ENCODE assay signal across 25 cellular contexts in genomic region chr5:72408602-72409001, GRCh38.
DNase-seq lines count a peak whose midpoint lies in the region; ATAC-seq and TF ChIP-seq lines count a peak whose summit lies in the region.
"Had no signal": no experiment of that assay in that cellular context is flagged by ENCODE, and none has a peak within 500 bp of the region (broad histone marks: within the 10 kb centered on the region; RNA-seq: fewer than 3 reads in every experiment).

No MANE protein-coding gene starts in this region.

- H2AFZ ChIP-seq in GM23248 = peak overlapping the region; percentile 25; the same call in 1 of the 2 replicates

- no peaks in the 10 kb centered on the region for H3K9me2 ChIP-seq in GM23248 (ENCODE audit: insufficient read depth)

- H3K4me1 ChIP-seq in GM23248 (ENCODE audit: insufficient read depth) (peaks cover 43% of the 10 kb centered on the region), SJCRH30 (peaks cover 20% of the 10 kb centered on the region)

- no peak overlapping the region for H3K4me2 ChIP-seq in GM23248 (ENCODE audit: unreplicated experiment)

- H3F3A ChIP-seq in GM23248 (ENCODE audit: insufficient read depth) = peaks cover 27% of the 10 kb centered on the region

- H3K79me2 ChIP-seq in GM23248 (ENCODE audit: insufficient read depth) = no peaks in the 10 kb centered on the region

- no peaks in the 10 kb centered on the region for H3K27me3 ChIP-seq in GM23248 (replicated peaks; ENCODE audit: insufficient read depth)
- H3K27me3 ChIP-seq in SJCRH30 = no peaks in the 10 kb centered on the region
- H3K27me3 ChIP-seq: cardiac muscle cell, left lung, stomach, tibial artery had no signal

- H3K36me3 ChIP-seq in GM23248 (ENCODE audit: low read depth) (no peaks in the 10 kb centered on the region), SJCRH30 (no peaks in the 10 kb centered on the region)
- H3K36me3 ChIP-seq: cardiac muscle cell, left lung, stomach, tibial artery had no signal

- DNase-seq in GM23248 = peak; percentile 42
- DNase-seq in SJCRH30 = no peak
- peak; percentile 59 for DNase-seq in fibroblast of the aortic adventitia (ENCODE audit: low read depth)
- DNase-seq in retinal pigment epithelial cell (ENCODE audit: low read depth) = peak; percentile 51
- no peak for DNase-seq in ureter (ENCODE audit: low spot score)
- DNase-seq in GM10248 (ENCODE audit: extremely low spot score) = no peak
- DNase-seq: activated CD4-positive, alpha-beta T cell treated with anti-CD3 and anti-CD28 coated beads, Interleukin-2, amount 10 ng/mL, durations not matched to agents 24 days and 14 days; activated naive CD4-positive, alpha-beta T cell; activated T-cell treated with anti-CD3 and anti-CD28 coated beads, Interleukin-2, amount 50 U/mL, for 4 hours; amygdala; CD4-positive, alpha-beta T cell; left lung; midbrain; natural killer cell; NCI-H1105; NCI-H2029; NCI-H2227 treated with DMSO at 0.1 percent for 48 hours; NCI-H69; stomach; tibial artery had no signal

- no peak overlapping the region for H3K9ac ChIP-seq in GM23248

- H4K20me1 ChIP-seq in GM23248 (ENCODE audit: insufficient read depth) = no peaks in the 10 kb centered on the region

- ATAC-seq in HG02884 (IDR thresholded peaks at IDR 0.05; ENCODE audit: unreplicated experiment) = no peak
- ATAC-seq: activated T-cell treated with anti-CD3 and anti-CD28 coated beads, Interleukin-2, amount 50 U/mL, for 4 hours; left lung; natural killer cell; sciatic nerve had no signal

- POLR2A ChIA-PET in GM10248 (lab: Yijun Ruan, JAX) = no interaction called here

- H3K4me3 ChIP-seq in GM23248 = no peak overlapping the region
- no peak overlapping the region for H3K4me3 ChIP-seq in SJCRH30
- H3K4me3 ChIP-seq in fibroblast of the aortic adventitia (ENCODE audit: low read depth, low read length) = no peak overlapping the region
- H3K4me3 ChIP-seq in retinal pigment epithelial cell (ENCODE audit: low read length) = no peak overlapping the region
- H3K4me3 ChIP-seq: cardiac muscle cell, left lung, stomach, tibial artery had no signal

- CTCF ChIA-PET in GM10248 (lab: Yijun Ruan, JAX) = interaction anchor here (0.9 to 1.4 kb wide), 3 partner anchors 12 to 64 kb away, joined by 3 to 5 read pairs (median 4); no protein-coding TSS in a partner anchor

- no peaks in the 10 kb centered on the region for H3K9me3 ChIP-seq in GM23248 (ENCODE audit: low read depth)
- peaks cover 3% of the 10 kb centered on the region for H3K9me3 ChIP-seq in SJCRH30 (replicated peaks)
- H3K9me3 ChIP-seq: stomach, tibial artery had no signal

- H3K27ac ChIP-seq in GM23248 = no peak overlapping the region
- peak overlapping the region; percentile 70 for H3K27ac ChIP-seq in SJCRH30
- H3K27ac ChIP-seq: cardiac muscle cell, left lung, RWPE1, stomach, tibial artery, VCaP had no signal

- in situ Hi-C loops in GM23248 (cut with MboI) = no loop called here

- no peak for TF ChIP-seq CTCF in fibroblast of the aortic adventitia (IDR thresholded peaks at IDR 0.05; ENCODE audit: insufficient read depth, low read length)
- TF ChIP-seq CTCF in retinal pigment epithelial cell (conservative IDR thresholded peaks at IDR 0.05; ENCODE audit: low read depth, low read length) = no peak
- TF ChIP-seq CTCF in GM10248 (IDR thresholded peaks at IDR 0.05; ENCODE audit: control extremely low read depth, extremely low read depth, low read depth, missing control alignments) = no peak

- WGBS in GM23248 (ENCODE audit: low coverage in 1 of 2, low lambda C conversion rate in 2 of 2, missing lambda C conversion rate in 2 of 2), 2 experiments = 33 to 36% methylated on average over 4 of the region's 4 CpGs

Comparison
In these comparisons a context has a peak if more than half of its experiments do, and no peak if none do; other contexts are left out.
1. DNase-seq: peak in GM23248 (single experiment), fibroblast of the aortic adventitia (single experiment) and retinal pigment epithelial cell (single experiment); none in SJCRH30 (0 of 2), ureter (single experiment) and GM10248 (single experiment).